8 cellular contexts compared by ENCODE assay signal in genomic region chr15:49421991-49422390, GRCh38. TPM values are rescaled to one million over a fixed set of nuclear protein-coding genes. Genes with fewer than 3 reads are reported as not detected.
DNase-seq lines count a peak whose midpoint lies in the region; ATAC-seq, FAIRE-seq and TF ChIP-seq lines count a peak whose summit lies in the region.

No MANE protein-coding gene starts in this region.

- H3K9me3 ChIP-seq in PC-9 (ENCODE audit: insufficient read depth, low read depth): 0 out of 2 replicates have a peak, but pooled peaks cover 6% of the 10 kb centered on the region
- no peaks in the 10 kb centered on the region for H3K9me3 ChIP-seq in small intestine (ENCODE audit: control insufficient read depth, low read depth)

- H3K79me2 ChIP-seq in PC-9 (ENCODE audit: low read depth): no peaks in the 10 kb centered on the region

- no peak overlapping the region for H3K4me2 ChIP-seq in PC-9

- no peak overlapping the region for H2AFZ ChIP-seq in PC-9

- H3K27me3 ChIP-seq in PC-9 (ENCODE audit: insufficient read depth, low read depth) (no peaks in the 10 kb centered on the region), small intestine (ENCODE audit: control insufficient read depth in 2 of 2, insufficient read depth in 2 of 2, low read length in 2 of 2) (no peaks in the 10 kb centered on the region)

- POLR2A ChIA-PET in PC-9 (lab: Charles Lee; ENCODE audit: unreplicated experiment): no interaction called here

- H3F3A ChIP-seq in PC-9 (ENCODE audit: insufficient read depth, low read depth): no peaks in the 10 kb centered on the region

- H3K9me2 ChIP-seq in PC-9 (ENCODE audit: insufficient read depth): no peaks in the 10 kb centered on the region

- H3K36me3 ChIP-seq in PC-9 (ENCODE audit: low read depth): no peaks in the 10 kb centered on the region
- H3K36me3 ChIP-seq in small intestine (ENCODE audit: control insufficient read depth in 2 of 2, insufficient read depth in 2 of 2, low read length in 2 of 2): no peaks in the 10 kb centered on the region

- FAIRE-seq in small intestine (lab: Jason Lieb, UNC): no peak

- DNase-seq in ELF-1 (ENCODE audit: low read depth, low spot score) (peak; percentile 39), PC-9 (peak in 1 of 2 experiments; percentile 22), astrocyte of the hippocampus (ENCODE audit: low read depth, low spot score) (peak; percentile 69), iPS DF 4.7 (ENCODE audit: extremely low read depth, low spot score) (peak; percentile 16), small intestine (peak; percentile 54), NCI-H2107 (lab: John Stamatoyannopoulos, UW) (no peak)

- no peak overlapping the region for H3K4me3 ChIP-seq in PC-9
- H3K4me3 ChIP-seq in small intestine (ENCODE audit: low read depth in 1 of 2, low read length in 2 of 2): no peak overlapping the region

- no peaks in the 10 kb centered on the region for H4K20me1 ChIP-seq in PC-9 (ENCODE audit: insufficient read depth)

- ATAC-seq in HG03060 (IDR thresholded peaks at IDR 0.05; ENCODE audit: low read depth, unreplicated experiment): peak; percentile 52
- no peak for ATAC-seq in HG03097 (IDR thresholded peaks at IDR 0.05; ENCODE audit: low FRiP score, unreplicated experiment)

- WGBS in small intestine, 3 donors: 36 to 62% (median 54%) methylated on average over 9 of the region's 9 CpGs

- intact Hi-C loops in PC-9 (cut with micrococcal nuclease; ENCODE audit: unreplicated experiment): loop anchor here (1.0 kb wide), 2 partner anchors 187 to 560 kb away; no protein-coding TSS in a partner anchor

- H3K4me1 ChIP-seq in PC-9 (replicated peaks; ENCODE audit: insufficient read depth) (no peaks in the 10 kb centered on the region), small intestine (ENCODE audit: control insufficient read depth in 2 of 2, insufficient read depth in 1 of 2, low read depth in 1 of 2, low read length in 1 of 2) (no peaks in the 10 kb centered on the region)

- CTCF ChIA-PET in PC-9 (lab: Charles Lee): interaction anchor here (0.6 to 1.4 kb wide), 5 partner anchors 52 to 723 kb away, joined by 3 to 9 read pairs (median 3); no protein-coding TSS in a partner anchor

- BruUV-seq in PC-9 (replicated peaks; lab: Mats Ljungman, UMichigan): no TSS peak

- H3K27ac ChIP-seq in PC-9 (no peak overlapping the region), small intestine (ENCODE audit: low read depth in 1 of 2, low read length in 1 of 2) (no peak overlapping the region)

- TF ChIP-seq CTCF in PC-9 (conservative IDR thresholded peaks at IDR 0.05): peak; percentile 81

RNA-seq across cellular contexts. Expression of gene FGF7, which starts 1.1 kb away (rescaled TPM):
- not detected in 2 replicates for total RNA-seq in PC-9 (2021)
- 1 to 10 TPM in 1 of 3 donors, under 1 TPM in 2; under 0.01 to 4.9 (median 0.81) TPM for polyA plus RNA-seq in small intestine
